18 cellular contexts compared by ENCODE assay signal in genomic region chr19:33580026-33580644, GRCh38. TPM values are rescaled to one million over a fixed set of nuclear protein-coding genes. Genes with fewer than 3 reads are reported as not detected.
DNase-seq lines count a peak whose midpoint lies in the region; ATAC-seq, FAIRE-seq and TF ChIP-seq lines count a peak whose summit lies in the region.
"Had no signal": no experiment of that assay in that cellular context is flagged by ENCODE, and none has a peak within 500 bp of the region (broad histone marks: within the 10 kb centered on the region; RNA-seq: fewer than 3 reads in every experiment).

No MANE protein-coding gene starts in this region.

- no peaks in the 10 kb centered on the region for H3K9me2 ChIP-seq in PC-9 (ENCODE audit: insufficient read depth)

- H3K27ac ChIP-seq in A549 (no peak overlapping the region), PC-9 (no peak overlapping the region), ascending aorta (no peak overlapping the region), dorsolateral prefrontal cortex (no peak overlapping the region)

- CTCF ChIA-PET in A549 (lab: Yijun Ruan, JAX): interaction anchor here (0.7 to 2.2 kb wide), 7 partner anchors 9 to 517 kb away, joined by 3 to 6 read pairs (median 4); no protein-coding TSS in a partner anchor
- CTCF ChIA-PET in PC-9 (lab: Charles Lee): no interaction called here

- no peaks in the 10 kb centered on the region for H4K20me1 ChIP-seq in PC-9 (ENCODE audit: insufficient read depth)

- no peak for TF ChIP-seq CTCF in A549 (IDR thresholded peaks at IDR 0.05)
- no peak for TF ChIP-seq CTCF in PC-9 (conservative IDR thresholded peaks at IDR 0.05)
- no peak for TF ChIP-seq CTCF in BE2C (IDR thresholded peaks at IDR 0.05; ENCODE audit: low read depth, low read length)
- TF ChIP-seq CTCF in ascending aorta (IDR thresholded peaks at IDR 0.05): no peak
- TF ChIP-seq CTCF in dorsolateral prefrontal cortex (IDR thresholded peaks at IDR 0.05 in 54 of 56, conservative IDR thresholded peaks at IDR 0.05 in 2 of 56; ENCODE audit: low read depth in 1 of 56, partially characterized antibody in 56 of 56): no peak

- intact Hi-C loops in PC-9 (cut with micrococcal nuclease; ENCODE audit: unreplicated experiment): no loop called here
- intact Hi-C loops in ascending aorta (cut with DNase I): no loop called here
- intact Hi-C loops in dorsolateral prefrontal cortex (cut with DNase I): no loop called here

- H3K9me3 ChIP-seq in A549 (peaks cover 10% of the 10 kb centered on the region), PC-9 (ENCODE audit: insufficient read depth, low read depth) (peaks cover under 1% of the 10 kb centered on the region; the same call in 1 of the 2 replicates), BE2C (0 out of 2 replicates have a peak, but pooled peaks cover 3% of the 10 kb centered on the region), ascending aorta (no peaks in the 10 kb centered on the region)

- POLR2A ChIA-PET in A549 (lab: Yijun Ruan, JAX) (no interaction called here), PC-9 (lab: Charles Lee; ENCODE audit: unreplicated experiment) (no interaction called here)

- H3K4me1 ChIP-seq in A549 (no peaks in the 10 kb centered on the region), PC-9 (replicated peaks; ENCODE audit: insufficient read depth) (no peaks in the 10 kb centered on the region), BE2C (no peaks in the 10 kb centered on the region), ascending aorta (no peaks in the 10 kb centered on the region)

- H3K27me3 ChIP-seq in PC-9 (ENCODE audit: insufficient read depth, low read depth) (peaks cover 27% of the 10 kb centered on the region), BE2C (no peaks in the 10 kb centered on the region), ascending aorta (no peaks in the 10 kb centered on the region), dorsolateral prefrontal cortex (peaks cover 0 to 11% (median 0%) of the 10 kb centered on the region in 45 donors)

- H3K36me3 ChIP-seq in PC-9 (ENCODE audit: low read depth): no peaks in the 10 kb centered on the region
- no peaks in the 10 kb centered on the region for H3K36me3 ChIP-seq in BE2C
- no peaks in the 10 kb centered on the region for H3K36me3 ChIP-seq in ascending aorta

- TF ChIP-seq POLR2A in A549 (IDR thresholded peaks at IDR 0.05; ENCODE audit: low read length): no peak

- DNase-seq in A549 (ENCODE audit: low read depth in 1 of 2, low spot score in 1 of 2): no peak
- peak; percentile 10 for DNase-seq in HT-29 (ENCODE audit: low spot score)
- DNase-seq in PC-9: peak in 1 of 2 experiments; percentile 45
- DNase-seq in left lobe of liver (ENCODE audit: low spot score): peak; percentile 49
- no peak for DNase-seq in BE2C
- DNase-seq in ascending aorta (ENCODE audit: low spot score in 2 of 2): no peak
- DNase-seq in DMS 273 treated with DMSO at 0.1 percent for 48 hours (lab: John Stamatoyannopoulos, UW): no peak
- no peak for DNase-seq in dorsolateral prefrontal cortex
- DNase-seq: ACHN; CD4-positive, alpha-beta T cell; cerebellar nuclear complex; foreskin fibroblast; left ventricle myocardium superior; naive thymus-derived CD8-positive, alpha-beta T cell; NCI-H187; retina had no signal

- no peaks in the 10 kb centered on the region for H3K79me2 ChIP-seq in PC-9 (ENCODE audit: low read depth)

- BruUV-seq in PC-9 (replicated peaks; lab: Mats Ljungman, UMichigan): no TSS peak

- TF ChIP-seq EP300 in A549 (IDR thresholded peaks at IDR 0.05): no peak

- H3F3A ChIP-seq in PC-9 (ENCODE audit: insufficient read depth, low read depth): no peaks in the 10 kb centered on the region

- H3K4me2 ChIP-seq in A549: peak overlapping the region; percentile 10; the same call in 1 of the 3 replicates
- H3K4me2 ChIP-seq in PC-9: peak overlapping the region; percentile 46

- 7% methylated on average over 10 of the region's 10 CpGs for WGBS in A549 (ENCODE audit: missing lambda C conversion rate)

- ATAC-seq in A549 (peak; percentile 11 to 37; a peak in 5 of 6 replicates), left lobe of liver (peak; percentile 95)
- ATAC-seq: left ventricle myocardium superior; naive thymus-derived CD8-positive, alpha-beta T cell; WTC11 had no signal

- no peak for TF ChIP-seq RAD21 in A549 (conservative IDR thresholded peaks at IDR 0.05 in 1 of 2, IDR thresholded peaks at IDR 0.05 in 1 of 2)

- no peak overlapping the region for H2AFZ ChIP-seq in PC-9

- no peak overlapping the region for H3K4me3 ChIP-seq in A549
- no peak overlapping the region for H3K4me3 ChIP-seq in PC-9
- H3K4me3 ChIP-seq in BE2C (ENCODE audit: low read depth, low read length): no peak overlapping the region
- H3K4me3 ChIP-seq in ascending aorta: no peak overlapping the region
- no peak overlapping the region for H3K4me3 ChIP-seq in dorsolateral prefrontal cortex

- FAIRE-seq in A549 (lab: Jason Lieb, UNC): no peak

TF ChIP-seq in A549, 52 proteins besides CTCF, POLR2A, EP300 and RAD21:
- TF ChIP-seq NFE2L2 (conservative IDR thresholded peaks at IDR 0.05; ENCODE audit: low read length) (no peak), FOSL2 (IDR thresholded peaks at IDR 0.05) (no peak), FOSL2 (CRISPR knock-in tag; IDR thresholded peaks at IDR 0.05) (no peak), RCOR1 (IDR thresholded peaks at IDR 0.05; ENCODE audit: low read depth, low read length) (no peak), JUNB (IDR thresholded peaks at IDR 0.05) (no peak), CHD2 (IDR thresholded peaks at IDR 0.05; ENCODE audit: low read length, partially characterized antibody) (no peak), MAFK (IDR thresholded peaks at IDR 0.05; ENCODE audit: partially characterized antibody) (no peak)

RNA-seq across cellular contexts. Expression of gene CHST8, which starts 41.6 kb away (rescaled TPM):
- polyA plus RNA-seq in A549 (2011; rRNA removed) (not detected in 2 replicates), A549 (2017; fragmentation: RNase III; extraction: RNeasy Plus Mini Kit Qiagen cat#74134 plus additional on column Dnase treatment) (not detected in 3 replicates)
- polyA plus RNA-seq in A549 (2012; cell fraction: cytosol; rRNA removed): 0.07 and 0.08 TPM in 2 replicates
- 0.06 TPM in 1 of 2 replicates, not detected in the other for polyA plus RNA-seq in A549 (2012; cell fraction: nucleus; rRNA removed)
- not detected in 2 replicates for polyA minus RNA-seq in A549 (2011; rRNA and poly(A)+ RNA removed)
- total RNA-seq in HT-29 (2014; rRNA removed; shearing (Covaris generic)): not detected in 2 replicates
- total RNA-seq in PC-9 (2021) (not detected in 2 replicates), left lobe of liver (0.28 TPM), ascending aorta (not detected), dorsolateral prefrontal cortex (10 to 100 TPM in 17 of 120 experiments, 1 to 10 TPM in 103; 3.0 to 15.5 (median 7.4) TPM)
- 18.3 TPM for polyA plus RNA-seq in BE2C (2012; ENCODE audit: insufficient read depth, insufficient read length, low read depth)
- total RNA-seq: CD4-positive, alpha-beta T cell; left ventricle myocardium superior; naive thymus-derived CD8-positive, alpha-beta T cell; T-helper 1 cell treated with Interleukin-12 subunit alpha and Interleukin-12 subunit beta and Interleukin-4 antibody, amounts not matched to agents 30 ng/mL and 1 ng/mL, for 36 hours had no signal
- polyA plus RNA-seq: naive thymus-derived CD8-positive, alpha-beta T cell had no signal

RNA-seq across cellular contexts. Expression of gene PEPD, which starts 58.5 kb away (rescaled TPM):
- polyA plus RNA-seq in A549 (2011; rRNA removed) (85.5 and 99.5 TPM in 2 replicates), A549 (2017; fragmentation: RNase III; extraction: RNeasy Plus Mini Kit Qiagen cat#74134 plus additional on column Dnase treatment) (85.3 to 100 TPM (median 95.5 TPM) in 3 replicates)
- polyA plus RNA-seq in A549 (2012; cell fraction: cytosol; rRNA removed): 169 and 214 TPM in 2 replicates
- polyA plus RNA-seq in A549 (2012; cell fraction: nucleus; rRNA removed): 201 and 265 TPM in 2 replicates
- polyA minus RNA-seq in A549 (2011; rRNA and poly(A)+ RNA removed): 85.7 and 95.8 TPM in 2 replicates
- total RNA-seq in HT-29 (2014; rRNA removed; shearing (Covaris generic)): 53.0 and 66.1 TPM in 2 replicates
- total RNA-seq in PC-9 (2021) (64.9 and 71.0 TPM in 2 replicates), left lobe of liver (201 TPM), ascending aorta (112 TPM), dorsolateral prefrontal cortex (10 to 100 TPM; 35.5 to 84.7 (median 59.0) TPM)
- polyA plus RNA-seq in BE2C (2012; ENCODE audit: insufficient read depth, insufficient read length, low read depth): 76.7 TPM

Comparison
In these comparisons a context has a peak if more than half of its experiments do, and no peak if none do; other contexts are left out.
1. DNase-seq: peak in HT-29 (single experiment) and left lobe of liver (single experiment); none in A549 (0 of 2), BE2C (single experiment), ascending aorta (0 of 2), DMS 273 treated with DMSO at 0.1 percent for 48 hours (single experiment) and dorsolateral prefrontal cortex (0 of 10).